30 cellular contexts compared by ENCODE assay signal in genomic region chr1:23551849-23552248, GRCh38. TPM values are rescaled to one million over a fixed set of nuclear protein-coding genes. Genes with fewer than 3 reads are reported as not detected.
DNase-seq lines count a peak whose midpoint lies in the region; ATAC-seq, FAIRE-seq and TF ChIP-seq lines count a peak whose summit lies in the region.
"Had no signal": no experiment of that assay in that cellular context is flagged by ENCODE, and none has a peak within 500 bp of the region (broad histone marks: within the 10 kb centered on the region; RNA-seq: fewer than 3 reads in every experiment).

No MANE protein-coding gene starts in this region.

- no peak for TF ChIP-seq RAD21 in K562 (CRISPR knock-in tag; conservative IDR thresholded peaks at IDR 0.05 in 1 of 2, IDR thresholded peaks at IDR 0.05 in 1 of 2)

- 0 out of 2 replicates have a peak, but pooled peaks cover 11% of the 10 kb centered on the region for H3F3A ChIP-seq in MM.1S (ENCODE audit: insufficient read depth, low read length)

- POLR2A ChIA-PET in K562 (lab: Yijun Ruan, JAX), result interaction anchor here (1.1 kb wide), 1 partner anchor 16 kb away, joined by 3 read pairs; no protein-coding TSS in a partner anchor

- peak overlapping the region; percentile 42 for H2AFZ ChIP-seq in K562 (ENCODE audit: low read depth, low read length)
- no peak overlapping the region for H2AFZ ChIP-seq in MM.1S (ENCODE audit: low read length)

- peak overlapping the region in 2 of 3 donors; percentile 23 to 46 for H3K27ac Mint-ChIP-seq in CD4-positive, CD25-positive, alpha-beta regulatory T cell
- H3K27ac Mint-ChIP-seq: activated naive CD8-positive, alpha-beta T cell treated with anti-CD3 and anti-CD28 coated beads, Interleukin-2, amount 50 U/mL, for 24 hours; HFFc6; WTC11 had no signal

- H3K4me2 ChIP-seq in K562 (ENCODE audit: insufficient read depth, low read length) (no peak overlapping the region), MM.1S (ENCODE audit: low read depth, low read length) (no peak overlapping the region)

- H3K9me3 ChIP-seq in CD4-positive, CD25-positive, alpha-beta regulatory T cell (ENCODE audit: control insufficient read depth in 2 of 2, low read length in 2 of 2), result no peaks in the 10 kb centered on the region
- H3K9me3 ChIP-seq in K562 (replicated peaks; ENCODE audit: control insufficient read depth, insufficient read depth, low read depth, low read length) (no peaks in the 10 kb centered on the region), gastrocnemius medialis (no peaks in the 10 kb centered on the region), MM.1S (replicated peaks; ENCODE audit: insufficient read depth, low read length) (no peaks in the 10 kb centered on the region), transverse colon (no peaks in the 10 kb centered on the region)
- H3K9me3 ChIP-seq: esophagus muscularis mucosa, ovary, right atrium auricular region had no signal

- WGBS in K562 (ENCODE audit: insufficient coverage, low coverage, missing lambda C conversion rate), result 60% methylated on average over 4 of the region's 4 CpGs
- 66 to 76% methylated on average over 2 to 4 of the region's 4 CpGs for WGBS in transverse colon (ENCODE audit: low coverage in 1 of 2), 2 donors

- FAIRE-seq in K562 (lab: Jason Lieb, UNC), result no peak
- FAIRE-seq: colon, frontal cortex, GM19239, keratinocyte, RCC 7860, urothelium cell line had no signal

- CTCF ChIA-PET in K562 (lab: Yijun Ruan, JAX; ENCODE audit: low intra/inter-chr PET ratio), result no interaction called here

- H3K27me3 Mint-ChIP-seq in CD4-positive, CD25-positive, alpha-beta regulatory T cell, result peaks cover 9% of the 10 kb centered on the region
- H3K27me3 Mint-ChIP-seq: activated naive CD8-positive, alpha-beta T cell treated with anti-CD3 and anti-CD28 coated beads, Interleukin-2, amount 50 U/mL, for 24 hours; effector memory CD8-positive, alpha-beta T cell had no signal

- H3K27me3 ChIP-seq in CD4-positive, CD25-positive, alpha-beta regulatory T cell (ENCODE audit: control insufficient read depth, insufficient read depth, low read length), result no peaks in the 10 kb centered on the region
- no peaks in the 10 kb centered on the region for H3K27me3 ChIP-seq in K562 (ENCODE audit: control insufficient read depth in 2 of 2, insufficient read depth in 2 of 2, low read length in 2 of 2)
- H3K27me3 ChIP-seq in gastrocnemius medialis, result no peaks in the 10 kb centered on the region
- no peaks in the 10 kb centered on the region for H3K27me3 ChIP-seq in MM.1S (replicated peaks; ENCODE audit: insufficient read depth, low read length)
- no peaks in the 10 kb centered on the region for H3K27me3 ChIP-seq in transverse colon
- H3K27me3 ChIP-seq: brain microvascular endothelial cell, esophagus muscularis mucosa, ovary, right atrium auricular region had no signal

- TF ChIP-seq CTCF in K562 (IDR thresholded peaks at IDR 0.05 in 2 of 3, conservative IDR thresholded peaks at IDR 0.05 in 1 of 3; ENCODE audit: insufficient read depth in 2 of 3, low read depth in 1 of 3, low read length in 3 of 3) (no peak), gastrocnemius medialis (IDR thresholded peaks at IDR 0.05 in 4 of 5, conservative IDR thresholded peaks at IDR 0.05 in 1 of 5) (no peak), MM.1S (IDR thresholded peaks at IDR 0.05; ENCODE audit: low read length) (no peak), transverse colon (IDR thresholded peaks at IDR 0.05) (no peak)

- H4K20me1 ChIP-seq in K562 (replicated peaks; ENCODE audit: control insufficient read depth, insufficient read depth, low read length) (no peaks in the 10 kb centered on the region), MM.1S (ENCODE audit: insufficient read depth, low read length) (no peaks in the 10 kb centered on the region)

- no peak overlapping the region for H3K27ac ChIP-seq in CD4-positive, CD25-positive, alpha-beta regulatory T cell (ENCODE audit: insufficient read depth, low read length, poor library complexity, severe bottlenecking)
- H3K27ac ChIP-seq in K562 (ENCODE audit: extremely low read depth, low read depth, low read length) (no peak overlapping the region), gastrocnemius medialis (peak overlapping the region in 3 of 4 donors; percentile 88 to 90 (median 89)), MM.1S (ENCODE audit: low read length) (no peak overlapping the region), transverse colon (no peak overlapping the region)
- H3K27ac ChIP-seq: brain microvascular endothelial cell, ovary, right atrium auricular region had no signal

- DNase-seq in CD4-positive, CD25-positive, alpha-beta regulatory T cell, result no peak
- DNase-seq in NCI-H82 (lab: John Stamatoyannopoulos, UW), result peak; percentile 81
- no peak for DNase-seq in K562 (ENCODE audit: extremely low read depth in 1 of 4, low spot score in 3 of 4)
- no peak for DNase-seq in gastrocnemius medialis
- DNase-seq in left lobe of liver (ENCODE audit: low spot score), result no peak
- no peak for DNase-seq in MM.1S
- DNase-seq in transverse colon, result no peak
- DNase-seq: activated CD4-positive, alpha-beta T cell treated with anti-CD3 and anti-CD28 coated beads, Interleukin-2, amount 50 U/mL, for 4 hours; activated CD8-positive, alpha-beta memory T cell treated with anti-CD3 and anti-CD28 coated beads, Interleukin-2, amount 50 U/mL, for 4 hours; activated gamma-delta T cell; activated naive CD8-positive, alpha-beta T cell treated with anti-CD3 and anti-CD28 coated beads, Interleukin-2, amount 50 U/mL, for 24 hours; brain microvascular endothelial cell; COR-L47; effector memory CD8-positive, alpha-beta T cell; HFFc6; Kasumi-1; NCI-H1048; NCI-H1930; NCI-H345; ovary had no signal

- H3K4me3 Mint-ChIP-seq in CD4-positive, CD25-positive, alpha-beta regulatory T cell, result peak overlapping the region in 2 of 4 donors; percentile 81 to 89
- H3K4me3 Mint-ChIP-seq: activated naive CD8-positive, alpha-beta T cell treated with anti-CD3 and anti-CD28 coated beads, Interleukin-2, amount 50 U/mL, for 24 hours; effector memory CD8-positive, alpha-beta T cell; HFFc6; WTC11 had no signal

- H3K9ac ChIP-seq in K562 (ENCODE audit: insufficient read depth in 1 of 2, low read depth in 2 of 2, low read length in 2 of 2) (no peak overlapping the region; a peak in 1 of 4 replicates), MM.1S (ENCODE audit: low read length) (no peak overlapping the region)

- TF ChIP-seq POLR2A in K562 (conservative IDR thresholded peaks at IDR 0.05) (no peak), gastrocnemius medialis (IDR thresholded peaks at IDR 0.05) (no peak), transverse colon (IDR thresholded peaks at IDR 0.05) (no peak)

- TF ChIP-seq EP300 in K562 (IDR thresholded peaks at IDR 0.05; ENCODE audit: low read length), result no peak
- no peak for TF ChIP-seq EP300 in transverse colon (IDR thresholded peaks at IDR 0.05; ENCODE audit: low read depth)

- no TSS peak for BruUV-seq in K562 (replicated peaks; lab: Mats Ljungman, UMichigan)

- no peaks in the 10 kb centered on the region for H3K36me3 ChIP-seq in CD4-positive, CD25-positive, alpha-beta regulatory T cell (ENCODE audit: control insufficient read depth, insufficient read depth, low read length)
- H3K36me3 ChIP-seq in K562 (ENCODE audit: control insufficient read depth, insufficient read depth, low read length) (peaks cover 7% of the 10 kb centered on the region; the same call in 2 of the 3 replicates), gastrocnemius medialis (no peaks in the 10 kb centered on the region), MM.1S (replicated peaks; ENCODE audit: insufficient read depth, low read length) (no peaks in the 10 kb centered on the region), transverse colon (no peaks in the 10 kb centered on the region)
- H3K36me3 ChIP-seq: brain microvascular endothelial cell, ovary had no signal

- H3K36me3 Mint-ChIP-seq in CD4-positive, CD25-positive, alpha-beta regulatory T cell, result peaks cover 3% of the 10 kb centered on the region
- H3K36me3 Mint-ChIP-seq: WTC11 had no signal

- H3K9me1 ChIP-seq in K562 (ENCODE audit: control insufficient read depth, insufficient read depth, low read length), result no peaks in the 10 kb centered on the region

- H3K79me2 ChIP-seq in K562 (ENCODE audit: control insufficient read depth, insufficient read depth, low read length) (peaks cover 16% of the 10 kb centered on the region), MM.1S (ENCODE audit: low read length) (no peaks in the 10 kb centered on the region)

- in situ Hi-C loops in K562 (cut with MboI), result no loop called here
- in situ Hi-C loops in gastrocnemius medialis (cut with MboI; ENCODE audit: low sequenced_read_pairs in 4 of 4), result no loop called here
- in situ Hi-C loops in transverse colon (cut with MboI; ENCODE audit: low pct_ligation_motif_present in 1 of 4, low pct_unique_long_range_greater_than_20kb in 1 of 4, low sequenced_read_pairs in 3 of 4), result no loop called here

- peaks cover 31% of the 10 kb centered on the region for H3K4me1 ChIP-seq in CD4-positive, CD25-positive, alpha-beta regulatory T cell (ENCODE audit: control insufficient read depth, insufficient read depth, low read length, poor library complexity, severe bottlenecking)
- H3K4me1 ChIP-seq in K562 (replicated peaks in 1 of 2; ENCODE audit: control insufficient read depth in 2 of 2, insufficient read depth in 2 of 2, low read length in 2 of 2), result peaks cover 34 to 46% of the 10 kb centered on the region in 2 experiments
- peaks cover 23 to 26% of the 10 kb centered on the region in 2 donors for H3K4me1 ChIP-seq in gastrocnemius medialis
- peaks cover 21% of the 10 kb centered on the region for H3K4me1 ChIP-seq in MM.1S (ENCODE audit: low read length)
- H3K4me1 ChIP-seq in transverse colon, result peaks cover 14 to 55% (median 48%) of the 10 kb centered on the region in 4 donors

- peaks cover 0 to 56% (median 31%) of the 10 kb centered on the region in 4 donors for H3K4me1 Mint-ChIP-seq in CD4-positive, CD25-positive, alpha-beta regulatory T cell

- H3K9me2 ChIP-seq in MM.1S (replicated peaks; ENCODE audit: insufficient read depth, low read length), result no peaks in the 10 kb centered on the region

- intact Hi-C loops in K562 (cut with micrococcal nuclease), result no loop called here
- intact Hi-C loops in gastrocnemius medialis (cut with DNase I; ENCODE audit: low total_unique reads), result loop anchor here (10.0 kb wide), 1 partner anchor 207 kb away; the partner anchor contains the start of gene HNRNPR
- intact Hi-C loops in transverse colon (cut with DNase I; ENCODE audit: low total_unique reads), result no loop called here

- no peaks in the 10 kb centered on the region for H3K9me3 Mint-ChIP-seq in CD4-positive, CD25-positive, alpha-beta regulatory T cell
- H3K9me3 Mint-ChIP-seq: activated naive CD8-positive, alpha-beta T cell treated with anti-CD3 and anti-CD28 coated beads, Interleukin-2, amount 50 U/mL, for 24 hours; effector memory CD8-positive, alpha-beta T cell; WTC11 had no signal

- no peak for ATAC-seq in CD4-positive, CD25-positive, alpha-beta regulatory T cell (ENCODE audit: low read depth in 2 of 2)
- no peak for ATAC-seq in K562
- ATAC-seq in gastrocnemius medialis, result no peak
- ATAC-seq in left lobe of liver, result no peak
- ATAC-seq: activated naive CD8-positive, alpha-beta T cell treated with anti-CD3 and anti-CD28 coated beads, Interleukin-2, amount 50 U/mL, for 24 hours; effector memory CD8-positive, alpha-beta T cell; WTC11 had no signal

- no peak overlapping the region for H3K4me3 ChIP-seq in CD4-positive, CD25-positive, alpha-beta regulatory T cell (ENCODE audit: low read depth, low read length)
- H3K4me3 ChIP-seq in K562 (no peak overlapping the region), gastrocnemius medialis (no peak overlapping the region), MM.1S (ENCODE audit: low read length) (no peak overlapping the region), transverse colon (no peak overlapping the region)
- H3K4me3 ChIP-seq: esophagus muscularis mucosa, lung, ovary, right atrium auricular region had no signal

RNA-seq across cellular contexts. Expression of gene ID3, which starts 7.5 kb away (rescaled TPM):
- 51.1 TPM for total RNA-seq in CD4-positive, CD25-positive, alpha-beta regulatory T cell
- polyA plus RNA-seq in CD4-positive, CD25-positive, alpha-beta regulatory T cell, result 10 to 100 TPM; 35.9 to 56.9 (median 48.0) TPM
- total RNA-seq in K562 (2011; cell fraction: chromatin; rRNA removed; ENCODE audit: low replicate concordance), result 41.1 and 121 TPM in 2 replicates
- total RNA-seq in K562 (2011; cell fraction: nucleolus; rRNA removed), result 126 and 137 TPM in 2 replicates
- 87.5 and 98.1 TPM in 2 replicates for total RNA-seq in K562 (2011; cell fraction: nucleoplasm; rRNA removed)
- total RNA-seq in K562 (2014; rRNA removed) (50.9 and 59.4 TPM in 2 replicates), K562 (2014; rRNA removed; fragmentation: Illumina TruSeq; extraction: Trizol) (12.6 and 17.2 TPM in 2 replicates), K562 (2015; rRNA removed; fragmentation: Illumina TruSeq; extraction: Trizol) (17.7 and 20.4 TPM in 2 replicates), K562 (2021) (42.2 and 44.8 TPM in 2 replicates), gastrocnemius medialis (100 to 1,000 TPM in 1 of 4 donors, 10 to 100 TPM in 3; 67.9 to 124 (median 83.0) TPM), left lobe of liver (19.7 TPM), transverse colon (100 to 1,000 TPM; 174 to 363 (median 253) TPM)
- polyA plus RNA-seq in K562 (2011; rRNA removed) (28.6 and 59.8 TPM in 2 replicates), K562 (2014; fragmentation: Illumina TruSeq; extraction: Trizol) (23.5 and 30.8 TPM in 2 replicates), K562 (2014; fragmentation: Nextera tagmentation; extraction: Ambion mirVana) (10 to 100 TPM in 1 of 2 experiments, 1 to 10 TPM in 1; 6.8 to 13.2 TPM), K562 (2014; rRNA removed) (44.4 and 54.2 TPM in 2 replicates)
- polyA plus RNA-seq in K562 (2011; cell fraction: cytosol; rRNA removed), result 78.3 and 218 TPM in 2 replicates
- polyA plus RNA-seq in K562 (2011; cell fraction: nucleus; rRNA removed), result 52.1 and 90.3 TPM in 2 replicates
- polyA plus RNA-seq in K562 (2012), result 63.0 and 66.6 TPM in 2 replicates
- polyA minus RNA-seq in K562 (2011; rRNA and poly(A)+ RNA removed), result 9.7 and 17.8 TPM in 2 replicates
- polyA minus RNA-seq in K562 (2011; cell fraction: cytosol; rRNA and poly(A)+ RNA removed), result 23.9 and 44.6 TPM in 2 replicates
- 65.3 and 68.1 TPM in 2 replicates for polyA minus RNA-seq in K562 (2011; cell fraction: nucleus; rRNA and poly(A)+ RNA removed)

RNA-seq across cellular contexts. Expression of gene E2F2, which starts 20.8 kb away (rescaled TPM):
- total RNA-seq in CD4-positive, CD25-positive, alpha-beta regulatory T cell, result 13.8 TPM
- polyA plus RNA-seq in CD4-positive, CD25-positive, alpha-beta regulatory T cell, result 1 to 10 TPM; 2.3 to 7.1 (median 3.7) TPM
- 29.6 and 39.0 TPM in 2 replicates for total RNA-seq in K562 (2011; cell fraction: chromatin; rRNA removed; ENCODE audit: low replicate concordance)
- 13.2 and 15.8 TPM in 2 replicates for total RNA-seq in K562 (2011; cell fraction: nucleolus; rRNA removed)
- 21.7 and 23.2 TPM in 2 replicates for total RNA-seq in K562 (2011; cell fraction: nucleoplasm; rRNA removed)
- total RNA-seq in K562 (2014; rRNA removed) (14.9 and 19.9 TPM in 2 replicates), K562 (2014; rRNA removed; fragmentation: Illumina TruSeq; extraction: Trizol) (11.0 and 11.4 TPM in 2 replicates), K562 (2015; rRNA removed; fragmentation: Illumina TruSeq; extraction: Trizol) (11.7 and 12.0 TPM in 2 replicates), K562 (2021) (22.5 and 25.3 TPM in 2 replicates), gastrocnemius medialis (under 1 TPM in 1 of 4 donors, not detected in 3; 0.40 TPM), left lobe of liver (0.15 TPM), transverse colon (10 to 100 TPM in 2 of 4 donors, 1 to 10 TPM in 2; 6.7 to 11.6 (median 8.9) TPM)
- polyA plus RNA-seq in K562 (2011; rRNA removed) (3.1 and 4.2 TPM in 2 replicates), K562 (2014; fragmentation: Illumina TruSeq; extraction: Trizol) (14.3 and 16.1 TPM in 2 replicates), K562 (2014; fragmentation: Nextera tagmentation; extraction: Ambion mirVana) (1 to 10 TPM; 3.8 to 4.0 TPM), K562 (2014; rRNA removed) (10.1 and 10.3 TPM in 2 replicates)
- 3.0 and 3.9 TPM in 2 replicates for polyA plus RNA-seq in K562 (2011; cell fraction: cytosol; rRNA removed)
- polyA plus RNA-seq in K562 (2011; cell fraction: nucleus; rRNA removed), result 8.1 and 9.2 TPM in 2 replicates
- 9.2 and 10.2 TPM in 2 replicates for polyA plus RNA-seq in K562 (2012)
- 3.5 and 4.7 TPM in 2 replicates for polyA minus RNA-seq in K562 (2011; rRNA and poly(A)+ RNA removed)
- polyA minus RNA-seq in K562 (2011; cell fraction: cytosol; rRNA and poly(A)+ RNA removed), result 5.8 and 6.5 TPM in 2 replicates
- polyA minus RNA-seq in K562 (2011; cell fraction: nucleus; rRNA and poly(A)+ RNA removed), result 5.1 and 8.9 TPM in 2 replicates

Comparison
In these comparisons a context has a peak if more than half of its experiments do, and no peak if none do; other contexts are left out.
1. H3K27ac ChIP-seq: peak in gastrocnemius medialis (3 of 4); none in CD4-positive, CD25-positive, alpha-beta regulatory T cell (single experiment), K562 (single experiment), MM.1S (single experiment) and transverse colon (0 of 4).